In genomic region chr9:68867066-68867465, GRCh38 we compare ENCODE assay signal across 10 cellular contexts.
"Had no signal": no experiment of that assay in that cellular context is flagged by ENCODE, and none has a peak within 500 bp of the region (broad histone marks: within the 10 kb centered on the region; RNA-seq: fewer than 3 reads in every experiment).

No MANE protein-coding gene starts in this region.

- H3K9me3 Mint-ChIP-seq: GM23338, H9, HFFc6 had no signal

- DNase-seq: GM23248, GOT3, H7, H9, HCEC 1CT, HFFc6 had no signal

- H3K27ac ChIP-seq: GM23248 had no signal

- H3K9me3 ChIP-seq: HAP-1 had no signal

- H3K27ac Mint-ChIP-seq: HFFc6 had no signal

- H3K36me3 ChIP-seq: HAP-1 had no signal

- ATAC-seq: GM23338, HCT116 had no signal

- FAIRE-seq: H54 had no signal

- H3K9ac ChIP-seq: GM23248 had no signal

- H2AFZ ChIP-seq: GM23248, GM23338 had no signal

- H3K4me3 ChIP-seq: GM23248, GM23338, HAP-1 had no signal

- H3K4me2 ChIP-seq: GM23338 had no signal

- H3K4me3 Mint-ChIP-seq: GM23338, H9, HFFc6 had no signal
